ENCODE assay signal across 1 cellular context in genomic region chr4:3476341-3476747, GRCh38.
A peak's percentile ranks its signal among the peaks of the same experiment; 100 is the strongest.
TF ChIP-seq lines count a peak whose summit lies in the region.

No MANE protein-coding gene starts in this region.

TF ChIP-seq in HepG2, 621 proteins besides CTCF, POLR2A, EP300 and RAD21:
- TF ChIP-seq ZNF687 (CRISPR knock-in tag; IDR thresholded peaks at IDR 0.05), result peak; percentile 50
- no peak for TF ChIP-seq XBP1 (CRISPR knock-in tag; IDR thresholded peaks at IDR 0.05)
- peak; percentile 33 for TF ChIP-seq XRCC5 (optimal IDR thresholded peaks at IDR 0.05; ENCODE audit: low read length)
- TF ChIP-seq ZIK1 (CRISPR knock-in tag; IDR thresholded peaks at IDR 0.05; ENCODE audit: borderline replicate concordance, low read depth), result no peak
- no peak for TF ChIP-seq TAF1 (CRISPR knock-in tag; IDR thresholded peaks at IDR 0.05)
- TF ChIP-seq ZNF251 (CRISPR knock-in tag; IDR thresholded peaks at IDR 0.05), result no peak
- TF ChIP-seq ZKSCAN8 (CRISPR knock-in tag; IDR thresholded peaks at IDR 0.05; ENCODE audit: borderline replicate concordance), result no peak
- peak; percentile 51 for TF ChIP-seq HNF4A (CRISPR knock-in tag; IDR thresholded peaks at IDR 0.05)
- 0 out of 2 replicates have a peak, but pooled peaks have one; percentile 22 for TF ChIP-seq ZNF740 (CRISPR knock-in tag; IDR thresholded peaks at IDR 0.05)
- TF ChIP-seq STAG1 (CRISPR knock-in tag; IDR thresholded peaks at IDR 0.05), result peak; percentile 37
- TF ChIP-seq ZNF503 (CRISPR knock-in tag; IDR thresholded peaks at IDR 0.05), result no peak
